In genomic region chrX:149829751-149830191, GRCh38 we compare ENCODE assay signal across 8 cellular contexts. TPM values are rescaled to one million over a fixed set of nuclear protein-coding genes. Genes with fewer than 3 reads are reported as not detected.
DNase-seq lines count a peak whose midpoint lies in the region; ATAC-seq and TF ChIP-seq lines count a peak whose summit lies in the region.

No MANE protein-coding gene starts in this region.

- CTCF ChIA-PET in OCI-LY7 (lab: Charles Lee; ENCODE audit: unreplicated experiment): no interaction called here

- H3K27ac ChIP-seq in hepatocyte (peak overlapping the region; percentile 79), OCI-LY7 (ENCODE audit: low read depth, low read length, poor library complexity, severe bottlenecking) (no peak overlapping the region)

- in situ Hi-C loops in ACHN (cut with HindIII; ENCODE audit: low pct_ligation_motif_present, low pct_unique_long_range_greater_than_20kb, low sequenced_read_pairs): no loop called here

- peak overlapping the region; percentile 72 for H2AFZ ChIP-seq in hepatocyte
- no peak overlapping the region for H2AFZ ChIP-seq in OCI-LY7 (ENCODE audit: low read length)

- H3K4me3 ChIP-seq in hepatocyte (no peak overlapping the region), OCI-LY7 (ENCODE audit: low read depth, low read length, poor library complexity, severe bottlenecking) (no peak overlapping the region)

- POLR2A ChIA-PET in OCI-LY7 (lab: Charles Lee): no interaction called here

- H3K4me1 ChIP-seq in hepatocyte (ENCODE audit: insufficient read depth): no peaks in the 10 kb centered on the region
- H3K4me1 ChIP-seq in OCI-LY7 (ENCODE audit: insufficient read depth, low read length, poor library complexity, severe bottlenecking): no peaks in the 10 kb centered on the region

- peak; percentile 15 for DNase-seq in ACHN
- DNase-seq in activated CD4-positive, alpha-beta T cell treated with anti-CD3 and anti-CD28 coated beads, Interleukin-2, amount 50 U/mL, for 48 hours: peak; percentile 3 to 14
- DNase-seq in hepatocyte (ENCODE audit: low spot score): no peak
- no peak for DNase-seq in GM19238 (ENCODE audit: insufficient read length, low spot score)
- no peak for DNase-seq in NCI-H1436 (lab: John Stamatoyannopoulos, UW)
- DNase-seq in NCI-H2081 treated with DMSO at 0.1 percent for 48 hours (lab: John Stamatoyannopoulos, UW): no peak
- no peak for DNase-seq in OCI-LY7 (ENCODE audit: low spot score)

- H4K20me1 ChIP-seq in hepatocyte (ENCODE audit: insufficient read depth, poor library complexity, severe bottlenecking) (no peaks in the 10 kb centered on the region), OCI-LY7 (ENCODE audit: insufficient read depth, low read length) (no peaks in the 10 kb centered on the region)

- H3K79me2 ChIP-seq in hepatocyte (no peaks in the 10 kb centered on the region), OCI-LY7 (ENCODE audit: insufficient read depth, low read depth, low read length) (no peaks in the 10 kb centered on the region)

- BruUV-seq in OCI-LY7 (replicated peaks; lab: Mats Ljungman, UMichigan): no TSS peak

- H3K27me3 ChIP-seq in hepatocyte: no peaks in the 10 kb centered on the region

- H3K36me3 ChIP-seq in hepatocyte (replicated peaks; ENCODE audit: insufficient read depth, low read depth): no peaks in the 10 kb centered on the region
- no peaks in the 10 kb centered on the region for H3K36me3 ChIP-seq in OCI-LY7 (ENCODE audit: insufficient read depth, low read length)

- peak; percentile 44 for ATAC-seq in GM21717 (IDR thresholded peaks at IDR 0.05; ENCODE audit: unreplicated experiment)

- 39% methylated on average over 3 of the region's 3 CpGs for WGBS in hepatocyte (ENCODE audit: low lambda C conversion rate, missing lambda C conversion rate)

- no peaks in the 10 kb centered on the region for H3K9me2 ChIP-seq in hepatocyte (replicated peaks; ENCODE audit: insufficient read depth)
- no peaks in the 10 kb centered on the region for H3K9me2 ChIP-seq in OCI-LY7 (ENCODE audit: insufficient read depth, low read length)

- H3K4me2 ChIP-seq in hepatocyte (peak overlapping the region; percentile 77), OCI-LY7 (ENCODE audit: low read length) (no peak overlapping the region)

- intact Hi-C loops in OCI-LY7 (cut with micrococcal nuclease; ENCODE audit: unreplicated experiment): no loop called here

- TF ChIP-seq CTCF in hepatocyte (IDR thresholded peaks at IDR 0.05; ENCODE audit: poor library complexity) (no peak), OCI-LY7 (conservative IDR thresholded peaks at IDR 0.05; ENCODE audit: low read length) (no peak)

- H3K9me3 ChIP-seq in hepatocyte (ENCODE audit: low read depth): no peaks in the 10 kb centered on the region
- H3K9me3 ChIP-seq in OCI-LY7 (ENCODE audit: low read length): no peaks in the 10 kb centered on the region

RNA-seq across cellular contexts. Expression of gene MAGEA9, which starts 48.0 kb away (rescaled TPM):
- total RNA-seq in hepatocyte (not detected in 2 replicates), OCI-LY7 (2022) (not detected in 2 replicates)
- not detected in 2 replicates for polyA plus RNA-seq in hepatocyte
- total RNA-seq in OCI-LY7 (2014; rRNA removed; shearing (Covaris generic)): not detected in 2 replicates

RNA-seq across cellular contexts. Expression of gene MAGEA8, which starts 51.2 kb away (rescaled TPM):
- total RNA-seq in hepatocyte: not detected in 2 replicates
- polyA plus RNA-seq in hepatocyte: not detected in 2 replicates
- not detected in 2 replicates for total RNA-seq in OCI-LY7 (2014; rRNA removed; shearing (Covaris generic))
- not detected in 2 replicates for total RNA-seq in OCI-LY7 (2022)

RNA-seq across cellular contexts. Expression of gene HSFX1, which starts 55.9 kb away (rescaled TPM):
- total RNA-seq in hepatocyte: 0.80 and 2.3 TPM in 2 replicates
- 0.45 and 1.1 TPM in 2 replicates for polyA plus RNA-seq in hepatocyte
- 0.73 TPM in 1 of 2 replicates, not detected in the other for total RNA-seq in OCI-LY7 (2014; rRNA removed; shearing (Covaris generic))
- total RNA-seq in OCI-LY7 (2022): 0.52 and 0.80 TPM in 2 replicates

Comparison
In these comparisons a context has a peak if more than half of its experiments do, and no peak if none do; other contexts are left out.
1. DNase-seq: peak in ACHN (single experiment) and activated CD4-positive, alpha-beta T cell treated with anti-CD3 and anti-CD28 coated beads, Interleukin-2, amount 50 U/mL, for 48 hours (2 of 2); none in hepatocyte (single experiment), GM19238 (single experiment), NCI-H1436 (single experiment), NCI-H2081 treated with DMSO at 0.1 percent for 48 hours (single experiment) and OCI-LY7 (single experiment).